Comparison of ENCODE assay signal across 1 cellular context in genomic region chr20:36633285-36633772, GRCh38.
TF ChIP-seq lines count a peak whose summit lies in the region.

No MANE protein-coding gene starts in this region.

TF ChIP-seq in HepG2, 621 proteins besides CTCF, POLR2A, EP300 and RAD21 (continued from another document and continues in another):
- TF ChIP-seq POGK (CRISPR knock-in tag; conservative IDR thresholded peaks at IDR 0.05) (0 out of 2 replicates have a peak, but pooled peaks have one; percentile 27), FOXO4 (CRISPR knock-in tag; conservative IDR thresholded peaks at IDR 0.05) (no peak), ZNF274 (CRISPR knock-in tag; IDR thresholded peaks at IDR 0.05) (peak; percentile 84), ZNF879 (CRISPR knock-in tag; IDR thresholded peaks at IDR 0.05) (no peak), ZNF205 (CRISPR knock-in tag; IDR thresholded peaks at IDR 0.05) (no peak), CHD4 (IDR thresholded peaks at IDR 0.05; ENCODE audit: borderline replicate concordance, low read length) (peak; percentile 11; the same call in 1 of the 2 replicates), ZNF720 (CRISPR knock-in tag; IDR thresholded peaks at IDR 0.05) (peak; percentile 55; the same call in 1 of the 2 replicates), ZNF747 (CRISPR knock-in tag; IDR thresholded peaks at IDR 0.05; ENCODE audit: borderline replicate concordance) (no peak), RFX1 (IDR thresholded peaks at IDR 0.05) (no peak), CBX5 (CRISPR knock-in tag; IDR thresholded peaks at IDR 0.05; ENCODE audit: borderline replicate concordance) (0 out of 2 replicates have a peak, but pooled peaks have one; percentile 5), MYC (CRISPR knock-in tag; IDR thresholded peaks at IDR 0.05; ENCODE audit: borderline replicate concordance) (no peak), ZNF331 (CRISPR knock-in tag; IDR thresholded peaks at IDR 0.05) (no peak), ZNF3 (CRISPR knock-in tag; IDR thresholded peaks at IDR 0.05) (0 out of 2 replicates have a peak, but pooled peaks have one; percentile 8), CAMTA2 (CRISPR knock-in tag; IDR thresholded peaks at IDR 0.05; ENCODE audit: borderline replicate concordance) (no peak), ZNF557 (CRISPR knock-in tag; IDR thresholded peaks at IDR 0.05) (no peak), ATRX (CRISPR knock-in tag; IDR thresholded peaks at IDR 0.05; ENCODE audit: borderline replicate concordance) (no peak), ZNF232 (CRISPR knock-in tag; IDR thresholded peaks at IDR 0.05; ENCODE audit: borderline replicate concordance) (no peak), NFAT5 (CRISPR knock-in tag; IDR thresholded peaks at IDR 0.05) (no peak), ZNF446 (CRISPR knock-in tag; IDR thresholded peaks at IDR 0.05) (no peak), MED1 (CRISPR knock-in tag; IDR thresholded peaks at IDR 0.05) (no peak), NFKB2 (CRISPR knock-in tag; IDR thresholded peaks at IDR 0.05; ENCODE audit: borderline replicate concordance) (no peak), ZNF143 (CRISPR knock-in tag; IDR thresholded peaks at IDR 0.05) (no peak; the same call in 1 of the 2 replicates), ZNF777 (CRISPR knock-in tag; IDR thresholded peaks at IDR 0.05) (no peak), ZNF563 (CRISPR knock-in tag; IDR thresholded peaks at IDR 0.05) (0 out of 2 replicates have a peak, but pooled peaks have one; percentile 60), CENPT (CRISPR knock-in tag; IDR thresholded peaks at IDR 0.05; ENCODE audit: low read depth) (no peak), SMARCC2 (IDR thresholded peaks at IDR 0.05) (no peak), ZBTB1 (CRISPR knock-in tag; IDR thresholded peaks at IDR 0.05; ENCODE audit: borderline replicate concordance) (0 out of 2 replicates have a peak, but pooled peaks have one; percentile 23), ZNF773 (CRISPR knock-in tag; IDR thresholded peaks at IDR 0.05; ENCODE audit: borderline replicate concordance) (peak; percentile 42; the same call in 1 of the 2 replicates), RBFOX2 (IDR thresholded peaks at IDR 0.05; ENCODE audit: low read depth, low read length) (no peak), HNRNPL (IDR thresholded peaks at IDR 0.05; ENCODE audit: low read depth, low read length) (no peak), KAT8 (CRISPR knock-in tag; IDR thresholded peaks at IDR 0.05) (0 out of 2 replicates have a peak, but pooled peaks have one; percentile 2), GTF3A (CRISPR knock-in tag; conservative IDR thresholded peaks at IDR 0.05) (no peak), CHCHD3 (CRISPR knock-in tag; IDR thresholded peaks at IDR 0.05) (no peak), ZFP1 (CRISPR knock-in tag; IDR thresholded peaks at IDR 0.05) (no peak), PHF5A (CRISPR knock-in tag; IDR thresholded peaks at IDR 0.05; ENCODE audit: low read depth, unreplicated experiment) (no peak), ZNF766 (CRISPR knock-in tag; IDR thresholded peaks at IDR 0.05; ENCODE audit: borderline replicate concordance) (no peak), ZBTB37 (CRISPR knock-in tag; IDR thresholded peaks at IDR 0.05) (no peak), PAX8 (CRISPR knock-in tag; IDR thresholded peaks at IDR 0.05; ENCODE audit: borderline replicate concordance) (no peak), ZNF280B (CRISPR knock-in tag; IDR thresholded peaks at IDR 0.05; ENCODE audit: borderline replicate concordance) (0 out of 2 replicates have a peak, but pooled peaks have one; percentile 52), KDM3A (CRISPR knock-in tag; IDR thresholded peaks at IDR 0.05; ENCODE audit: low read depth) (0 out of 2 replicates have a peak, but pooled peaks have one; percentile 13), ZNF576 (CRISPR knock-in tag; IDR thresholded peaks at IDR 0.05) (no peak; the same call in 1 of the 2 replicates), ZNF343 (CRISPR knock-in tag; IDR thresholded peaks at IDR 0.05) (no peak), E2F2 (CRISPR knock-in tag; IDR thresholded peaks at IDR 0.05; ENCODE audit: borderline replicate concordance) (no peak), CSRNP1 (CRISPR knock-in tag; IDR thresholded peaks at IDR 0.05) (no peak), ZBTB34 (CRISPR knock-in tag; IDR thresholded peaks at IDR 0.05) (no peak), ZNF572 (CRISPR knock-in tag; IDR thresholded peaks at IDR 0.05) (0 out of 2 replicates have a peak, but pooled peaks have one; percentile 56)
